In the genomic region with DNA sequence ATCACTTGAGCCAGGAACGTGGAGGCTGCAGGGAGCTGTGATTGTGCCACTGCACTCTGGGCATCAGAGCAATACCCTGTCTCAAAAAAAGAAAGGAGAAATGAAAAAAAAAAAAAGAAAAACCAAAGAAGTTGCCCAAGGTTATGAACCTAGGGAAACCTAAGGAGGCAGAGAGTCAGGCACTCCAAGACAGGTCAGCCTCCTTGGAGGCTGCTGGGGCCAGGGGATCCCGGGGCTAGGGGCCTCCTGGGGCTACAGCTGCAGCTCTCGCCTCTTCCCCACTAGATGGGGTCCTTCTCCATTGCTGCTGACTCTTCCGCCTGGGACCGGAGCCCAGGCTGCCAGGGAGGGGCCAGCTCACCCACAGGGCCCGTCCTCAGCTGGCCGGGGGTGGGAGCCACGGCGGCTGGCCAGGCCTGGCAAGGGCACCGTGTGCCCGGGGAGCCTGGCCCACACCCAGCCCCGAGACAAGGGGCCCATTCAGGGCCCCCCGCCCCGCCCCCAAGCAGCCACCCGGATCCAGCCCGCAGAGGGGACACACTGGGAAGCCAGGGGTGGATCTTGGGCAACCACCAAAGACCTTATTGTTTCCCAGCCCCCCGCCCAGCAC, we compare ENCODE assay signal across 9 cellular contexts. TPM values are rescaled to one million over a fixed set of nuclear protein-coding genes. Genes with fewer than 3 reads are reported as not detected.
DNase-seq lines count a peak whose midpoint lies in the region; ATAC-seq and TF ChIP-seq lines count a peak whose summit lies in the region.
"Had no signal": no experiment of that assay in that cellular context is flagged by ENCODE, and none has a peak within 500 bp of the region (broad histone marks: within the 10 kb centered on the region; RNA-seq: fewer than 3 reads in every experiment).

No MANE protein-coding gene starts in this region.

- WGBS in psoas muscle, 3 donors, result 4 to 9% (median 7%) methylated on average over 8 to 17 of the region's 17 CpGs

- TF ChIP-seq POLR2A in NB4 (IDR thresholded peaks at IDR 0.05; ENCODE audit: extremely low read depth, insufficient read length), result no peak

- TF ChIP-seq CTCF in NB4 (IDR thresholded peaks at IDR 0.05; ENCODE audit: low read depth, low read length) (peak; percentile 49), cardiac muscle cell (IDR thresholded peaks at IDR 0.05; ENCODE audit: low read depth, low read length) (peak; percentile 75), psoas muscle (IDR thresholded peaks at IDR 0.05) (peak; percentile 59)

- H3K27me3 ChIP-seq in adipocyte (replicated peaks; ENCODE audit: control insufficient read depth, insufficient read depth, low read length), result no peaks in the 10 kb centered on the region
- H3K27me3 ChIP-seq in cardiac muscle cell, result no peaks in the 10 kb centered on the region
- no peaks in the 10 kb centered on the region for H3K27me3 ChIP-seq in psoas muscle (ENCODE audit: insufficient read depth in 3 of 3, low read length in 2 of 3)

- peak; percentile 85 to 90 (median 88) for ATAC-seq in psoas muscle
- ATAC-seq in GM18517 (IDR thresholded peaks at IDR 0.05; ENCODE audit: unreplicated experiment), result no peak
- no peak for ATAC-seq in stimulated activated naive CD8-positive, alpha-beta T cell treated with anti-CD3 and anti-CD28 coated beads, Interleukin-15, Interleukin-2, amounts not matched to agents 100 U/mL and 50 U/mL, for 24 hours
- ATAC-seq in GM19023 (IDR thresholded peaks at IDR 0.05; ENCODE audit: unreplicated experiment), result no peak

- H3K27ac ChIP-seq in cardiac muscle cell (no peak overlapping the region), psoas muscle (no peak overlapping the region)

- DNase-seq in DMS79 treated with DMSO at 0.1 percent for 48 hours (lab: John Stamatoyannopoulos, UW), result peak; percentile 27
- DNase-seq in NB4 (ENCODE audit: low read depth), result peak; percentile 61
- peak; percentile 91 for DNase-seq in adipocyte (ENCODE audit: low read depth)
- peak; percentile 69 to 84 for DNase-seq in cardiac muscle cell (ENCODE audit: low read depth in 1 of 2, low spot score in 1 of 2)
- DNase-seq in psoas muscle, result peak; percentile 76 to 87
- no peak for DNase-seq in stimulated activated naive CD8-positive, alpha-beta T cell treated with anti-CD3 and anti-CD28 coated beads, Interleukin-15, Interleukin-2, amounts not matched to agents 100 U/mL and 50 U/mL, for 24 hours

- H3K4me3 ChIP-seq in NB4 (ENCODE audit: low read depth, low read length) (no peak overlapping the region), adipocyte (ENCODE audit: low read length) (no peak overlapping the region), cardiac muscle cell (no peak overlapping the region), psoas muscle (peak overlapping the region; percentile 31)

- H3K36me3 ChIP-seq in adipocyte (ENCODE audit: control insufficient read depth, insufficient read depth, low read length, severe bottlenecking) (peaks cover 12% of the 10 kb centered on the region), cardiac muscle cell (peaks cover 4% of the 10 kb centered on the region), psoas muscle (ENCODE audit: insufficient read depth in 1 of 2, low read depth in 1 of 2) (peaks cover 0 to 5% of the 10 kb centered on the region in 2 donors)

- H3K4me1 ChIP-seq in adipocyte (ENCODE audit: control insufficient read depth, insufficient read depth, low read length) (peaks cover 8% of the 10 kb centered on the region), cardiac muscle cell (ENCODE audit: low read depth) (peaks cover 6% of the 10 kb centered on the region), psoas muscle (peaks cover 11% of the 10 kb centered on the region)

- intact Hi-C loops in psoas muscle (cut with DNase I), result loop anchor here (2.0 to 5.0 kb wide), 3 partner anchors 96 to 259 kb away; a partner anchor contains a TSS

- peak overlapping the region; percentile 54 for H3K9ac ChIP-seq in adipocyte (ENCODE audit: low read length)

- H3K9me3 ChIP-seq in adipocyte (ENCODE audit: control insufficient read depth, low read length) (no peaks in the 10 kb centered on the region), cardiac muscle cell (ENCODE audit: low read depth) (no peaks in the 10 kb centered on the region), psoas muscle (no peaks in the 10 kb centered on the region)

RNA-seq across cellular contexts. Expression of a gene that starts 1.7 kb away (rescaled TPM):
- total RNA-seq in cardiac muscle cell, result 0.28 and 1.6 TPM in 2 replicates
- 0.79 and 1.2 TPM in 2 replicates for polyA plus RNA-seq in cardiac muscle cell
- total RNA-seq in psoas muscle, result not detected
- under 1 TPM in 2 of 3 donors, not detected in 1; 0.17 to 0.25 TPM for polyA plus RNA-seq in psoas muscle
- total RNA-seq: skeletal muscle tissue had no signal

RNA-seq across cellular contexts. Expression of a gene that starts 13.2 kb away (rescaled TPM):
- total RNA-seq in cardiac muscle cell, result 103 and 133 TPM in 2 replicates
- 91.9 and 138 TPM in 2 replicates for polyA plus RNA-seq in cardiac muscle cell
- total RNA-seq in psoas muscle, result 10 to 100 TPM; 15.7 to 23.6 (median 17.6) TPM
- polyA plus RNA-seq in psoas muscle, result 10 to 100 TPM; 16.4 to 24.8 (median 16.7) TPM

RNA-seq across cellular contexts. Expression of a gene that starts 17.9 kb away (rescaled TPM):
- 9.0 and 13.0 TPM in 2 replicates for total RNA-seq in cardiac muscle cell
- polyA plus RNA-seq in cardiac muscle cell, result 0.06 and 0.22 TPM in 2 replicates
- total RNA-seq in psoas muscle, result under 1 TPM; 0.08 to 0.32 (median 0.12) TPM
- polyA plus RNA-seq in psoas muscle, result under 1 TPM; 0.12 to 0.23 (median 0.21) TPM

RNA-seq across cellular contexts. Expression of a gene that starts 29.5 kb away (rescaled TPM):
- total RNA-seq in cardiac muscle cell, result 51.5 and 81.5 TPM in 2 replicates
- polyA plus RNA-seq in cardiac muscle cell, result 78.7 and 108 TPM in 2 replicates
- 10 to 100 TPM in 3 of 4 donors, 1 to 10 TPM in 1; 8.0 to 17.9 (median 13.0) TPM for total RNA-seq in psoas muscle
- 10 to 100 TPM in 2 of 3 donors, 1 to 10 TPM in 1; 9.8 to 22.4 (median 12.8) TPM for polyA plus RNA-seq in psoas muscle

RNA-seq across cellular contexts. Expression of a gene that starts 36.2 kb away (rescaled TPM):
- total RNA-seq in cardiac muscle cell, result 28.5 and 41.7 TPM in 2 replicates
- 21.5 and 27.0 TPM in 2 replicates for polyA plus RNA-seq in cardiac muscle cell
- total RNA-seq in psoas muscle, result 10 to 100 TPM; 27.2 to 41.5 (median 36.9) TPM
- 10 to 100 TPM; 28.7 to 40.5 (median 29.5) TPM for polyA plus RNA-seq in psoas muscle

Comparison
In these comparisons a context has a peak if more than half of its experiments do, and no peak if none do; other contexts are left out.
1. ATAC-seq: peak in psoas muscle (4 of 4); none in GM18517 (single experiment), stimulated activated naive CD8-positive, alpha-beta T cell treated with anti-CD3 and anti-CD28 coated beads, Interleukin-15, Interleukin-2, amounts not matched to agents 100 U/mL and 50 U/mL, for 24 hours (single experiment) and GM19023 (single experiment).
2. Peak in every context shown above with its lines, with median percentiles within 50 percentile points of each other: CTCF ChIP-seq.